8 cellular contexts compared by ENCODE assay signal in the genomic region with DNA sequence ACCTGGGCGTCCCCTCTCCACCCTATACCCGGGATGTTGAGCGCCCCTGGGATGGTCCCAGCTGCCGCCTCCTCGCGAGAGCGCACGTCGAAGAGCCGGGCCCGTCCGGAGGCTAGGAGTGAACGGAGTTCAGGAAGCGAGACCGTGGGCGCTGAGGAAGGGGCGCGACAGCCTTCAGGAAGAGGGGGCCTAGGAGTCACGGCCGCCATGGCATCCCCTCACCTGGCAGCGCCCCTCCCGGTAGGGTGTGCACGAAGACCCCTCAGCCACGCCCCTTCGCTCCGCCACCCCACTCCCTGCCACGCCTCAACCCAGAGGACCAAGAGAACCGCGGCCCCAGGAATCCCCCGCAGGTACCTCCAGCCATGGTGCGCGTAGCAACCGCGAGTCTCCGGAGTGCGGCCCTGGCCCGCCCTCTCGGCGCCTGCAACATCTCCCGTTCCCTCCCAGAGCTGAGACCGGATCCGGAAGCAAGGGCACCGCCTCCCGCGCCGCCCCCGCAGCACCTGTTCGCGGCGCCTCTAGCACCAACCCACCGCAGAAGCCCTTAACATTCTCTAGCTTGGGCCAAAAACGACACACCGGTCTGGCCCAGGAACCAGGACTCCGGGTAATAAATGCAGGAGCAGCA. TPM values are rescaled to one million over a fixed set of nuclear protein-coding genes. Genes with fewer than 3 reads are reported as not detected.
DNase-seq lines count a peak whose midpoint lies in the region; ATAC-seq and TF ChIP-seq lines count a peak whose summit lies in the region.

A gene with protein sequence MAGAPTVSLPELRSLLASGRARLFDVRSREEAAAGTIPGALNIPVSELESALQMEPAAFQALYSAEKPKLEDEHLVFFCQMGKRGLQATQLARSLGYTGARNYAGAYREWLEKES (minus strand): TSS at position 442 of the 631 bp plus-strand sequence. CDS start 75 bp downstream, at position 367.

- TF ChIP-seq CTCF in fibroblast of the aortic adventitia (IDR thresholded peaks at IDR 0.05; ENCODE audit: insufficient read depth, low read length) (no peak), subcutaneous adipose tissue (IDR thresholded peaks at IDR 0.05; ENCODE audit: low read depth) (no peak)

- H3K4me3 ChIP-seq in fibroblast of the aortic adventitia (ENCODE audit: low read depth, low read length) = peak within 1 kb of the TSS; percentile 62

- peaks cover 60% of the 10 kb centered on the region for H3K36me3 Mint-ChIP-seq in activated T-cell treated with anti-CD3 and anti-CD28 coated beads, Interleukin-2, amount 50 U/mL, for 24 hours (ENCODE audit: low read depth)

- peak within 1 kb of the TSS; percentile 97 for H3K27ac Mint-ChIP-seq in activated T-cell treated with anti-CD3 and anti-CD28 coated beads, Interleukin-2, amount 50 U/mL, for 24 hours

- peak within 1 kb of the TSS; percentile 89 for H3K4me3 Mint-ChIP-seq in activated T-cell treated with anti-CD3 and anti-CD28 coated beads, Interleukin-2, amount 50 U/mL, for 24 hours

- DNase-seq in NCI-H748 treated with DMSO at 0.1 percent for 48 hours (lab: John Stamatoyannopoulos, UW) (peak; percentile 68), fibroblast of the aortic adventitia (ENCODE audit: low read depth) (no peak), occipital lobe (lab: John Stamatoyannopoulos, UW) (peak; percentile 42), GF-D8 (lab: John Stamatoyannopoulos, UW) (no peak)
- peak; percentile 91 for DNase-seq in activated T-cell treated with anti-CD3 and anti-CD28 coated beads, Interleukin-2, amount 50 U/mL, for 24 hours

- ATAC-seq in HG03159 (IDR thresholded peaks at IDR 0.05; ENCODE audit: unreplicated experiment) = peak; percentile 87

- no peaks in the 10 kb centered on the region for H3K9me3 Mint-ChIP-seq in activated T-cell treated with anti-CD3 and anti-CD28 coated beads, Interleukin-2, amount 50 U/mL, for 24 hours

- peak; percentile 75 for TF ChIP-seq POLR2A in GM18951 (IDR thresholded peaks at IDR 0.05; ENCODE audit: extremely low read depth, insufficient read depth, insufficient read length)

- in situ Hi-C loops in GM18951 (cut with MboI; ENCODE audit: low sequenced_read_pairs, unreplicated experiment) = no loop called here

- no peaks in the 10 kb centered on the region for H3K27me3 Mint-ChIP-seq in activated T-cell treated with anti-CD3 and anti-CD28 coated beads, Interleukin-2, amount 50 U/mL, for 24 hours

- H3K4me1 Mint-ChIP-seq in activated T-cell treated with anti-CD3 and anti-CD28 coated beads, Interleukin-2, amount 50 U/mL, for 24 hours (ENCODE audit: low read depth) = peaks cover 52% of the 10 kb centered on the region

RNA-seq across cellular contexts. Expression of the gene that starts here (rescaled TPM):
- total RNA-seq in fibroblast of the aortic adventitia (ENCODE audit: low replicate concordance) (0.90 TPM in 1 of 2 replicates, not detected in the other), occipital lobe (42.6 TPM), subcutaneous adipose tissue (10 to 100 TPM in 3 of 4 donors, 1 to 10 TPM in 1; 8.6 to 65.4 (median 43.8) TPM)

Comparison
In these comparisons a context has a peak if more than half of its experiments do, and no peak if none do; other contexts are left out.
1. DNase-seq: peak in NCI-H748 treated with DMSO at 0.1 percent for 48 hours (single experiment), activated T-cell treated with anti-CD3 and anti-CD28 coated beads, Interleukin-2, amount 50 U/mL, for 24 hours (single experiment) and occipital lobe (single experiment); none in fibroblast of the aortic adventitia (single experiment) and GF-D8 (single experiment).